ENCODE assay signal across 9 cellular contexts in genomic region chr5:38321978-38322377, GRCh38.
"Had no signal": no experiment of that assay in that cellular context is flagged by ENCODE, and none has a peak within 500 bp of the region (broad histone marks: within the 10 kb centered on the region; RNA-seq: fewer than 3 reads in every experiment).

No MANE protein-coding gene starts in this region.

- H3K9me3 ChIP-seq: HAP-1 had no signal

- H3K27ac ChIP-seq: GM23248, HL-60 had no signal

- H3K4me1 ChIP-seq: HAP-1 had no signal

- DNase-seq: GM23248, GOT3, H7, HFFc6, IMR-90 had no signal

- FAIRE-seq: K562 had no signal

- H3K27ac Mint-ChIP-seq: HFFc6 had no signal

- H3K9me3 Mint-ChIP-seq: HFFc6 had no signal

- H3K36me3 ChIP-seq: HAP-1 had no signal

- H3K4me3 ChIP-seq: GM23248, HAP-1, K562 had no signal

- H3K4me3 Mint-ChIP-seq: HFFc6 had no signal

- ATAC-seq: HCT116, K562 had no signal

- H3K9ac ChIP-seq: GM23248 had no signal
